In genomic region chr1:205438213-205439158, GRCh38 we compare ENCODE assay signal across 8 cellular contexts. TPM values are rescaled to one million over a fixed set of nuclear protein-coding genes. Genes with fewer than 3 reads are reported as not detected.
DNase-seq lines count a peak whose midpoint lies in the region; ATAC-seq and TF ChIP-seq lines count a peak whose summit lies in the region.

No MANE protein-coding gene starts in this region.

- TF ChIP-seq POLR2A in esophagus squamous epithelium (IDR thresholded peaks at IDR 0.05), result no peak

- TF ChIP-seq CTCF in esophagus squamous epithelium (IDR thresholded peaks at IDR 0.05), result peak in 5 of 6 experiments; percentile 50 to 65 (median 51)
- TF ChIP-seq CTCF in neural crest cell (conservative IDR thresholded peaks at IDR 0.05), result peak; percentile 42

- H3K36me3 Mint-ChIP-seq in neural crest cell (ENCODE audit: low read depth), result no peaks in the 10 kb centered on the region

- no peaks in the 10 kb centered on the region for H3K27me3 Mint-ChIP-seq in neural crest cell (ENCODE audit: low read depth)

- peak overlapping the region; percentile 32; the same call in 1 of the 2 replicates for H3K27ac ChIP-seq in BLaER1
- no peak overlapping the region for H3K27ac ChIP-seq in esophagus squamous epithelium

- H3K9ac ChIP-seq in BLaER1, result no peak overlapping the region

- peak overlapping the region; percentile 31 for H3K4me3 Mint-ChIP-seq in neural crest cell

- WGBS in esophagus squamous epithelium, 2 donors, result 50 to 68% methylated on average over 8 to 11 of the region's 13 CpGs

- ATAC-seq in GM21717 (IDR thresholded peaks at IDR 0.05; ENCODE audit: unreplicated experiment), result no peak

- no peak overlapping the region for H3K27ac Mint-ChIP-seq in neural crest cell (ENCODE audit: unreplicated experiment)

- peaks cover 65% of the 10 kb centered on the region for H3K4me1 ChIP-seq in BLaER1
- peaks cover 11 to 45% (median 14%) of the 10 kb centered on the region in 3 donors for H3K4me1 ChIP-seq in esophagus squamous epithelium

- intact Hi-C loops in esophagus squamous epithelium (cut with DNase I), result no loop called here

- peak overlapping the region; percentile 79 for H3K4me2 ChIP-seq in BLaER1

- H3K4me3 ChIP-seq in BLaER1, result no peak overlapping the region
- no peak overlapping the region for H3K4me3 ChIP-seq in esophagus squamous epithelium

- H4K20me1 ChIP-seq in BLaER1, result no peaks in the 10 kb centered on the region

- no peaks in the 10 kb centered on the region for H3K27me3 ChIP-seq in BLaER1
- peaks cover 0 to 34% (median 0%) of the 10 kb centered on the region in 4 donors for H3K27me3 ChIP-seq in esophagus squamous epithelium

- H3K9me3 ChIP-seq in BLaER1 (no peaks in the 10 kb centered on the region), esophagus squamous epithelium (no peaks in the 10 kb centered on the region)

- peaks cover 68% of the 10 kb centered on the region for H3K4me1 Mint-ChIP-seq in neural crest cell

- DNase-seq in HT1080 (ENCODE audit: low read depth) (peak; percentile 66), RKO (ENCODE audit: low spot score) (peak; percentile 70), esophagus squamous epithelium (lab: John Stamatoyannopoulos, UW) (no peak), neural crest cell (ENCODE audit: low read depth, low spot score) (no peak), activated T-cell treated with anti-CD3 and anti-CD28 coated beads for 4 hours (no peak)
- no peak for DNase-seq in stimulated activated CD4-positive, alpha-beta T cell treated with anti-CD3 and anti-CD28 coated beads, Interleukin-2, amount 100 ng/mL, for 24 hours

- no peaks in the 10 kb centered on the region for H3K9me3 Mint-ChIP-seq in neural crest cell

- H3K36me3 ChIP-seq in BLaER1, result no peaks in the 10 kb centered on the region
- H3K36me3 ChIP-seq in esophagus squamous epithelium, result no peaks in the 10 kb centered on the region

RNA-seq across cellular contexts. Expression of gene LEMD1, which starts 16.6 kb away (rescaled TPM):
- total RNA-seq in HT1080 (2014; rRNA removed; shearing (Covaris generic)), result not detected in 2 replicates
- polyA plus RNA-seq in HT1080 (2015; cell fraction: cytosol; rRNA removed), result 0.23 and 1.9 TPM in 2 replicates
- 1.7 TPM in 1 of 2 replicates, not detected in the other for polyA plus RNA-seq in HT1080 (2015; cell fraction: nucleus; rRNA removed)
- total RNA-seq in esophagus squamous epithelium, result 1 to 10 TPM in 3 of 4 donors, not detected in 1; 1.1 to 1.4 (median 1.3) TPM
- 10.2 and 10.7 TPM in 2 replicates for total RNA-seq in neural crest cell

RNA-seq across cellular contexts. Expression of gene BLACAT1, which starts 17.4 kb away (rescaled TPM):
- total RNA-seq in HT1080 (2014; rRNA removed; shearing (Covaris generic)), result 0.10 and 0.19 TPM in 2 replicates
- polyA plus RNA-seq in HT1080 (2015; cell fraction: cytosol; rRNA removed), result 0.50 and 0.93 TPM in 2 replicates
- 2.6 and 4.2 TPM in 2 replicates for polyA plus RNA-seq in HT1080 (2015; cell fraction: nucleus; rRNA removed)
- total RNA-seq in esophagus squamous epithelium, result 1 to 10 TPM in 2 of 4 donors, under 1 TPM in 2; 0.29 to 2.3 (median 0.99) TPM
- 3.8 and 3.9 TPM in 2 replicates for total RNA-seq in neural crest cell

Comparison
In these comparisons a context has a peak if more than half of its experiments do, and no peak if none do; other contexts are left out.
1. DNase-seq: peak in HT1080 (single experiment) and RKO (single experiment); none in esophagus squamous epithelium (single experiment), neural crest cell (single experiment), stimulated activated CD4-positive, alpha-beta T cell treated with anti-CD3 and anti-CD28 coated beads, Interleukin-2, amount 100 ng/mL, for 24 hours (0 of 2) and activated T-cell treated with anti-CD3 and anti-CD28 coated beads for 4 hours (single experiment).